In genomic region chr7:98869001-98869373, GRCh38 we compare ENCODE assay signal across 1 cellular context.
TF ChIP-seq lines count a peak whose summit lies in the region.

No MANE protein-coding gene starts in this region.

TF ChIP-seq in GM23338, 12 proteins besides CTCF, POLR2A, EP300 and RAD21 (continued from another document):
- TF ChIP-seq ETS1 (IDR thresholded peaks at IDR 0.05), result no peak
